ENCODE assay signal across 8 cellular contexts in the genomic region with DNA sequence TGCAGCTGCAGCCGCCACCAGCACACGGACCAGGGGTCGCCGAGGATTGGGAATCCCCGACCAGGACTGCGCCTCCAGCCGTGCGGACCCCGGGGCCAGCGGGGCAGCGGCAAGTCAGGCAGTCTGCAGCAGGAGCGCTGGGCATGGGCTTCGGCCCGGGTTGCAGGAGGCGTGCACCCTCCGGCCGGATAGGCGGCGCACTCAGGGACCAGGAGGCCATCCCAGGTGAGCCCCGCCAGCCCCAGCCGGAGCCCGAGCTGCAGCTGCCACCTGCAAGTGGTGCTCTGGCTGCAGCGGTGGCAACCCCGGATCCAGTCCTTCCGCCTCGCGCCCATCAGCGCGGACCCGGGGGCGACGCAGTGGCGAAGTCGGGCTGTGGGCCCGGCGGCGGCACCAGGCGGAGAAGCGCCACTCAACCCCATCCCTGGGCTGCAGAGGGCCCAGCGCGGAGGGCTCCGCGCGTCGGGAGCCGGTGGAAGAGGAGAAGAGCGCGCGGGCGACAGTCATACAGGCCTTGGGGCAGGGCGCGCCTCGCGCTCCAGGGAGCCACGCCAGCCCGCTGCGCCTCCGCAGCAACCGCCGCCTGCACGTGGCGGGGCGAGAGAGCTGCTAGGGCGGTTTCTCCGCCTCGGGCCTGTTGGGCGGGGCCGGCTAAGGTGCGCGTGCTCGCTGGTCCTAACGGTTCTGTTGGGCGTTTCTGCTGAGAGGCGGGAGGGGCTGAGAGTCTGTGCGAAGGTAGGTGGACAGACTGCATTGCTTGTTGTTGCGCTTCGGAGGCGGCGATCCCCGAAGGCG.
DNase-seq lines count a peak whose midpoint lies in the region; ATAC-seq and TF ChIP-seq lines count a peak whose summit lies in the region.

No MANE protein-coding gene starts in this region.

- POLR2A ChIA-PET in activated CD4-positive, alpha-beta T cell treated with anti-CD3 and anti-CD28 coated beads for 36 hours (lab: Charles Lee), result interaction anchor here (1.0 kb wide), 1 partner anchor 11 kb away, joined by 3 read pairs; no protein-coding TSS in a partner anchor
- POLR2A ChIA-PET in Caco-2 (lab: Charles Lee), result no interaction called here

- H3K36me3 ChIP-seq in GM06990 (ENCODE audit: control insufficient read depth, insufficient read depth, low read length) (no peaks in the 10 kb centered on the region), neural progenitor cell (no peaks in the 10 kb centered on the region), Caco-2 (ENCODE audit: control insufficient read depth, insufficient read depth, low read length) (no peaks in the 10 kb centered on the region), tibial nerve (no peaks in the 10 kb centered on the region)

- TF ChIP-seq CTCF in GM06990 (IDR thresholded peaks at IDR 0.05; ENCODE audit: insufficient read depth, low read length, poor library complexity, severe bottlenecking), result no peak
- TF ChIP-seq CTCF in neural progenitor cell (IDR thresholded peaks at IDR 0.05), result no peak
- no peak for TF ChIP-seq CTCF in Caco-2 (IDR thresholded peaks at IDR 0.05; ENCODE audit: insufficient read depth in 1 of 2, low read depth in 1 of 2, low read length in 1 of 2, severe bottlenecking in 1 of 2, unreplicated experiment in 1 of 2)
- TF ChIP-seq CTCF in tibial nerve (IDR thresholded peaks at IDR 0.05), result no peak

- no peak overlapping the region; the same call in 1 of the 2 replicates for H3K4me3 ChIP-seq in GM06990 (replicated peaks; ENCODE audit: low read depth, low read length)
- peak overlapping the region; percentile 53 for H3K4me3 ChIP-seq in neural progenitor cell
- H3K4me3 ChIP-seq in Caco-2 (ENCODE audit: low read depth, low read length), result no peak overlapping the region
- H3K4me3 ChIP-seq in tibial nerve, result peak overlapping the region in 2 of 4 donors; percentile 29 to 32

- peaks cover 11% of the 10 kb centered on the region for H3K4me1 Mint-ChIP-seq in activated CD4-positive, alpha-beta T cell treated with anti-CD3 and anti-CD28 coated beads for 36 hours
- H3K4me1 Mint-ChIP-seq in neural progenitor cell (no peaks in the 10 kb centered on the region), Caco-2 (ENCODE audit: low read depth, unreplicated experiment) (no peaks in the 10 kb centered on the region)

- no peaks in the 10 kb centered on the region for H3K4me1 ChIP-seq in neural progenitor cell
- no peaks in the 10 kb centered on the region for H3K4me1 ChIP-seq in Caco-2
- peaks cover 0 to 15% (median 4%) of the 10 kb centered on the region in 4 donors for H3K4me1 ChIP-seq in tibial nerve

- intact Hi-C loops in activated CD4-positive, alpha-beta T cell treated with anti-CD3 and anti-CD28 coated beads for 36 hours (cut with DNase I, micrococcal nuclease), result loop anchor here in 1 of 2 experiments (1.0 kb wide), 1 partner anchor 138 kb away; a partner anchor contains a TSS
- intact Hi-C loops in Caco-2 (cut with micrococcal nuclease; ENCODE audit: unreplicated experiment), result no loop called here

- peak; percentile 89 for ATAC-seq in activated CD4-positive, alpha-beta T cell treated with anti-CD3 and anti-CD28 coated beads for 36 hours

- H3K9ac ChIP-seq in neural progenitor cell, result no peak overlapping the region

- H3K27ac ChIP-seq in epithelial cell of prostate, result no peak overlapping the region
- no peak overlapping the region for H3K27ac ChIP-seq in neural progenitor cell
- no peak overlapping the region for H3K27ac ChIP-seq in tibial nerve

- TF ChIP-seq POLR2A in tibial nerve (IDR thresholded peaks at IDR 0.05), result no peak

- no peaks in the 10 kb centered on the region for H3K79me2 ChIP-seq in neural progenitor cell (ENCODE audit: low read depth)

- DNase-seq in GM06990 (ENCODE audit: extremely low read depth, insufficient read length) (peak; percentile 68), HS-27A (ENCODE audit: low read depth) (peak; percentile 15), epithelial cell of prostate (ENCODE audit: low read depth, low spot score) (peak; percentile 36), neural progenitor cell (ENCODE audit: low spot score) (peak; percentile 59), Caco-2 (no peak), SHP77 (lab: John Stamatoyannopoulos, UW) (no peak), tibial nerve (ENCODE audit: low spot score in 2 of 2) (no peak)
- peak; percentile 82 for DNase-seq in activated CD4-positive, alpha-beta T cell treated with anti-CD3 and anti-CD28 coated beads for 36 hours

- no peaks in the 10 kb centered on the region for H3K9me3 Mint-ChIP-seq in activated CD4-positive, alpha-beta T cell treated with anti-CD3 and anti-CD28 coated beads for 36 hours (ENCODE audit: low read depth)
- H3K9me3 Mint-ChIP-seq in neural progenitor cell (peaks cover 7% of the 10 kb centered on the region), Caco-2 (ENCODE audit: unreplicated experiment) (no peaks in the 10 kb centered on the region)

- H3K36me3 Mint-ChIP-seq in activated CD4-positive, alpha-beta T cell treated with anti-CD3 and anti-CD28 coated beads for 36 hours (ENCODE audit: low read depth), result peaks cover 1% of the 10 kb centered on the region
- H3K36me3 Mint-ChIP-seq in neural progenitor cell, result no peaks in the 10 kb centered on the region
- no peaks in the 10 kb centered on the region for H3K36me3 Mint-ChIP-seq in Caco-2 (ENCODE audit: insufficient read depth, unreplicated experiment)

- peaks cover 14% of the 10 kb centered on the region for H3K27me3 Mint-ChIP-seq in activated CD4-positive, alpha-beta T cell treated with anti-CD3 and anti-CD28 coated beads for 36 hours
- H3K27me3 Mint-ChIP-seq in neural progenitor cell (ENCODE audit: insufficient read depth, low read depth) (peaks cover 17% of the 10 kb centered on the region), Caco-2 (ENCODE audit: insufficient read depth, unreplicated experiment) (no peaks in the 10 kb centered on the region)

- WGBS in tibial nerve, 2 donors, result 0 to 2% methylated on average over 2 to 10 of the region's 81 CpGs

- H3K4me3 Mint-ChIP-seq in activated CD4-positive, alpha-beta T cell treated with anti-CD3 and anti-CD28 coated beads for 36 hours, result peak overlapping the region; percentile 71
- peak overlapping the region; percentile 87 for H3K4me3 Mint-ChIP-seq in neural progenitor cell
- no peak overlapping the region for H3K4me3 Mint-ChIP-seq in Caco-2 (ENCODE audit: unreplicated experiment)

- no TSS peak for BruUV-seq in Caco-2 (replicated peaks; lab: Mats Ljungman, UMichigan)

- H3K27me3 ChIP-seq in GM06990 (replicated peaks; ENCODE audit: control insufficient read depth, insufficient read depth, low read length) (no peaks in the 10 kb centered on the region; the same call in 1 of the 2 replicates), neural progenitor cell (peaks cover 46% of the 10 kb centered on the region), Caco-2 (replicated peaks; ENCODE audit: control insufficient read depth, insufficient read depth, low read length) (no peaks in the 10 kb centered on the region), tibial nerve (peaks cover 0 to 29% of the 10 kb centered on the region in 2 donors)

- CTCF ChIA-PET in activated CD4-positive, alpha-beta T cell treated with anti-CD3 and anti-CD28 coated beads for 36 hours (lab: Charles Lee), result no interaction called here
- CTCF ChIA-PET in Caco-2 (lab: Charles Lee), result no interaction called here

- H3F3A ChIP-seq in neural progenitor cell (ENCODE audit: low read depth), result no peaks in the 10 kb centered on the region

- peak overlapping the region; percentile 94 for H3K4me2 ChIP-seq in neural progenitor cell

- H3K9me3 ChIP-seq in neural progenitor cell (ENCODE audit: low read depth) (no peaks in the 10 kb centered on the region), Caco-2 (no peaks in the 10 kb centered on the region), tibial nerve (peaks cover 0 to 6% (median 0%) of the 10 kb centered on the region in 4 donors)

- no peaks in the 10 kb centered on the region for H4K20me1 ChIP-seq in neural progenitor cell (ENCODE audit: low read depth)

- H2AFZ ChIP-seq in neural progenitor cell (replicated peaks), result peak overlapping the region; percentile 99

- H3K27ac Mint-ChIP-seq in activated CD4-positive, alpha-beta T cell treated with anti-CD3 and anti-CD28 coated beads for 36 hours, result peak overlapping the region; percentile 25
- H3K27ac Mint-ChIP-seq in neural progenitor cell (no peak overlapping the region), Caco-2 (ENCODE audit: unreplicated experiment) (no peak overlapping the region)

- no peak for TF ChIP-seq EP300 in tibial nerve (IDR thresholded peaks at IDR 0.05)

Comparison
In these comparisons a context has a peak if more than half of its experiments do, and no peak if none do; other contexts are left out.
1. DNase-seq: peak in GM06990 (single experiment), HS-27A (single experiment), activated CD4-positive, alpha-beta T cell treated with anti-CD3 and anti-CD28 coated beads for 36 hours (single experiment), epithelial cell of prostate (single experiment) and neural progenitor cell (single experiment); none in Caco-2 (0 of 2), SHP77 (0 of 2) and tibial nerve (0 of 2).